In genomic region chr21:34583926-34584563, GRCh38 we compare ENCODE assay signal across 23 cellular contexts. TPM values are rescaled to one million over a fixed set of nuclear protein-coding genes. Genes with fewer than 3 reads are reported as not detected.
A peak's percentile ranks its signal among the peaks of the same experiment; 100 is the strongest.
DNase-seq lines count a peak whose midpoint lies in the region; ATAC-seq lines count a peak whose summit lies in the region.
"Had no signal": no experiment of that assay in that cellular context is flagged by ENCODE, and none has a peak within 500 bp of the region (broad histone marks: within the 10 kb centered on the region; RNA-seq: fewer than 3 reads in every experiment).

No MANE protein-coding gene starts in this region.

- intact Hi-C loops in Right ventricle myocardium superior (cut with DNase I): no loop called here

- peaks cover 4 to 9% of the 10 kb centered on the region in 2 donors for H3K4me1 ChIP-seq in muscle layer of duodenum (ENCODE audit: control insufficient read depth in 1 of 2, insufficient read depth in 2 of 2, low read length in 2 of 2)

- ATAC-seq in Right ventricle myocardium superior (ENCODE audit: poor library complexity) (peak; percentile 43), GM18519 (IDR thresholded peaks at IDR 0.05; ENCODE audit: low FRiP score, unreplicated experiment) (no peak)

- H3K27ac ChIP-seq in muscle layer of duodenum (ENCODE audit: low read length) (peak overlapping the region; percentile 25), substantia nigra (ENCODE audit: low read depth, low read length, poor library complexity, severe bottlenecking) (no peak overlapping the region)
- H3K27ac ChIP-seq: hepatocyte had no signal

- no peaks in the 10 kb centered on the region for H3K27me3 ChIP-seq in muscle layer of duodenum (ENCODE audit: low read depth, low read length)
- H3K27me3 ChIP-seq: hepatocyte had no signal

- no peaks in the 10 kb centered on the region for H3K9me3 ChIP-seq in muscle layer of duodenum (ENCODE audit: control insufficient read depth in 1 of 2, low read length in 2 of 2)

- H3K36me3 ChIP-seq in muscle layer of duodenum (ENCODE audit: control insufficient read depth in 1 of 2, insufficient read depth in 2 of 2, low read length in 2 of 2): no peaks in the 10 kb centered on the region

- H3K4me3 ChIP-seq in Jurkat, Clone E6-1 (ENCODE audit: low read length): no peak overlapping the region
- no peak overlapping the region for H3K4me3 ChIP-seq in muscle layer of duodenum (ENCODE audit: low read depth in 1 of 2, low read length in 2 of 2)
- H3K4me3 ChIP-seq: hepatocyte had no signal

- DNase-seq in AG20443 (ENCODE audit: low spot score): peak; percentile 53
- DNase-seq in Jurkat, Clone E6-1 (ENCODE audit: low read depth, low spot score): peak; percentile 41
- no peak for DNase-seq in Right ventricle myocardium superior
- DNase-seq in substantia nigra (lab: John Stamatoyannopoulos, UW): no peak
- no peak for DNase-seq in AG08396 (ENCODE audit: low spot score)
- DNase-seq in NCI-H526 treated with DMSO at 0.1 percent for 48 hours (lab: John Stamatoyannopoulos, UW): no peak
- DNase-seq: ACHN; activated B cell treated with CpG ODN at 0.5 μM for 24 hours; activated CD4-positive, alpha-beta T cell treated with anti-CD3 and anti-CD28 coated beads, Interleukin-2, amount 50 U/mL, for 4 hours; activated CD8-positive, alpha-beta memory T cell treated with anti-CD3 and anti-CD28 coated beads, Interleukin-2, amount 50 U/mL, for 4 hours; activated naive CD8-positive, alpha-beta T cell treated with anti-CD3 and anti-CD28 coated beads, Interleukin-2, amount 10 ng/mL, durations not matched to agents 7 days and 5 days; cerebellar nuclear complex; DMS 273 treated with DMSO at 0.1 percent for 48 hours; Karpas-422; NCI-H1436 treated with DMSO at 0.1 percent for 48 hours; NCI-H2107; NCI-H446 treated with DMSO at 0.1 percent for 48 hours; stimulated activated CD4-positive, alpha-beta T cell treated with anti-CD3 and anti-CD28 coated beads, Interleukin-4, amount 100 ng/mL, for 1 hour; stimulated activated naive CD4-positive, alpha-beta T cell; T1000 had no signal

RNA-seq across cellular contexts. Expression of gene RCAN1, which starts 30.9 kb away (rescaled TPM):
- 19.6 TPM for polyA plus RNA-seq in Jurkat, Clone E6-1 (2012; ENCODE audit: insufficient read depth, insufficient read length)
- total RNA-seq in Right ventricle myocardium superior: 36.0 TPM

Comparison
In these comparisons a context has a peak if more than half of its experiments do, and no peak if none do; other contexts are left out.
1. DNase-seq: peak in AG20443 (single experiment) and Jurkat, Clone E6-1 (single experiment); none in Right ventricle myocardium superior (single experiment), substantia nigra (0 of 49), AG08396 (single experiment) and NCI-H526 treated with DMSO at 0.1 percent for 48 hours (single experiment).